18 cellular contexts compared by ENCODE assay signal in genomic region chr21:27290020-27290419, GRCh38.
DNase-seq lines count a peak whose midpoint lies in the region; ATAC-seq and TF ChIP-seq lines count a peak whose summit lies in the region.
"Had no signal": no experiment of that assay in that cellular context is flagged by ENCODE, and none has a peak within 500 bp of the region (broad histone marks: within the 10 kb centered on the region; RNA-seq: fewer than 3 reads in every experiment).

No MANE protein-coding gene starts in this region.

- H2AK5ac ChIP-seq in H9 (ENCODE audit: insufficient read length, low read length), result no peak overlapping the region

- no peak overlapping the region for H4K91ac ChIP-seq in H9 (ENCODE audit: insufficient read length, low read depth, low read length)

- no peak overlapping the region for H3K18ac ChIP-seq in H9 (ENCODE audit: insufficient read length, low read depth, low read length)

- no peak overlapping the region for H2AFZ ChIP-seq in H9 (ENCODE audit: low read length)

- no peak overlapping the region for H2BK12ac ChIP-seq in H9 (ENCODE audit: insufficient read length, low read depth, low read length)

- no peak overlapping the region for H3K56ac ChIP-seq in H9 (ENCODE audit: insufficient read length, low read depth, low read length)

- H3K9me3 Mint-ChIP-seq in nephron (peaks cover 18% of the 10 kb centered on the region), H9 (peaks cover 11 to 14% of the 10 kb centered on the region in 2 experiments; a peak in 4 of 5 replicates)
- peaks cover 26% of the 10 kb centered on the region for H3K9me3 Mint-ChIP-seq in activated T-cell treated with anti-CD3 and anti-CD28 coated beads, Interleukin-2, amount 50 U/mL, for 4 hours

- no peak overlapping the region for H4K5ac ChIP-seq in H9 (ENCODE audit: insufficient read length, low read depth, low read length)

- H3K4me2 ChIP-seq in H9 (ENCODE audit: insufficient read depth, insufficient read length, low read length), result no peak overlapping the region
- H3K4me2 ChIP-seq: BLaER1 had no signal

- no peak overlapping the region for H3T11ph ChIP-seq in H9 (ENCODE audit: low read length)

- H3K23me2 ChIP-seq in H9 (ENCODE audit: insufficient read length, low read depth, low read length, poor library complexity, severe bottlenecking), result no peaks in the 10 kb centered on the region

- H3K4me1 Mint-ChIP-seq in nephron (peaks cover 49% of the 10 kb centered on the region), H9 (no peaks in the 10 kb centered on the region)
- H3K4me1 Mint-ChIP-seq in activated T-cell treated with anti-CD3 and anti-CD28 coated beads, Interleukin-2, amount 50 U/mL, for 4 hours (ENCODE audit: low read depth), result no peaks in the 10 kb centered on the region
- H3K4me1 Mint-ChIP-seq: CD4-positive, CD25-positive, alpha-beta regulatory T cell; IgD-negative memory B cell had no signal

- H3K27ac Mint-ChIP-seq in nephron (peak overlapping the region in 2 of 3 experiments; percentile 82 to 85), H9 (no peak overlapping the region)
- H3K27ac Mint-ChIP-seq: CD4-positive, CD25-positive, alpha-beta regulatory T cell; IgD-negative memory B cell had no signal

- no peak overlapping the region for H2BK15ac ChIP-seq in H9 (ENCODE audit: low read depth, low read length)

- no peak for TF ChIP-seq CTCF in nephron (IDR thresholded peaks at IDR 0.05; ENCODE audit: unreplicated experiment in 3 of 3)
- TF ChIP-seq CTCF in thoracic aorta (IDR thresholded peaks at IDR 0.05), result no peak
- no peak for TF ChIP-seq CTCF in H9 (conservative IDR thresholded peaks at IDR 0.05)

- no peak overlapping the region for H3K4me3 Mint-ChIP-seq in nephron
- no peak overlapping the region for H3K4me3 Mint-ChIP-seq in activated T-cell treated with anti-CD3 and anti-CD28 coated beads, Interleukin-2, amount 50 U/mL, for 4 hours
- no peak overlapping the region for H3K4me3 Mint-ChIP-seq in H9
- H3K4me3 Mint-ChIP-seq: IgD-negative memory B cell had no signal

- H2BK5ac ChIP-seq in H9 (ENCODE audit: insufficient read length, low read length), result no peak overlapping the region

- no peak overlapping the region for H2BK20ac ChIP-seq in H9 (ENCODE audit: low read depth, low read length, poor library complexity, severe bottlenecking)

- H2BK120ac ChIP-seq in H9 (ENCODE audit: low read depth, low read length, poor library complexity, severe bottlenecking), result no peak overlapping the region

- no peaks in the 10 kb centered on the region for H3K79me1 ChIP-seq in H9 (ENCODE audit: insufficient read depth, low read depth, low read length, poor library complexity, severe bottlenecking)

- no peak overlapping the region for H3K14ac ChIP-seq in H9 (ENCODE audit: insufficient read depth, low read length)

- no peaks in the 10 kb centered on the region for H4K20me1 ChIP-seq in H9 (ENCODE audit: control insufficient read depth, insufficient read depth, insufficient read length)
- H4K20me1 ChIP-seq: BLaER1 had no signal

- H3K27me3 Mint-ChIP-seq in nephron (ENCODE audit: low read depth) (peaks cover 4% of the 10 kb centered on the region), H9 (ENCODE audit: low read depth) (no peaks in the 10 kb centered on the region)
- no peaks in the 10 kb centered on the region for H3K27me3 Mint-ChIP-seq in activated T-cell treated with anti-CD3 and anti-CD28 coated beads, Interleukin-2, amount 50 U/mL, for 4 hours (ENCODE audit: low read depth)
- H3K27me3 Mint-ChIP-seq: CD4-positive, CD25-positive, alpha-beta regulatory T cell; IgD-negative memory B cell had no signal

- no peak overlapping the region for H3K27ac ChIP-seq in thoracic aorta
- no peak overlapping the region for H3K27ac ChIP-seq in H9 (ENCODE audit: insufficient read length, low read depth, low read length)
- H3K27ac ChIP-seq: BLaER1, SJCRH30 had no signal

- H3K4me3 ChIP-seq in thoracic aorta, result peak overlapping the region; percentile 16
- H3K4me3 ChIP-seq: BLaER1, HAP-1, SJCRH30 had no signal

- peaks cover 15 to 26% of the 10 kb centered on the region in 2 donors for H3K4me1 ChIP-seq in thoracic aorta (ENCODE audit: control insufficient read depth in 1 of 2, low read depth in 2 of 2)
- no peaks in the 10 kb centered on the region for H3K4me1 ChIP-seq in H9 (ENCODE audit: insufficient read depth, low read length)
- H3K4me1 ChIP-seq: BLaER1, HAP-1 had no signal

- no peaks in the 10 kb centered on the region for H3K36me3 ChIP-seq in thoracic aorta
- H3K36me3 ChIP-seq: BLaER1, HAP-1, SJCRH30 had no signal

- H3K9me3 ChIP-seq in thoracic aorta (no peaks in the 10 kb centered on the region), H9 (ENCODE audit: control insufficient read depth, low read depth, low read length) (no peaks in the 10 kb centered on the region)
- H3K9me3 ChIP-seq: BLaER1, HAP-1, SJCRH30 had no signal

- H3K36me3 Mint-ChIP-seq in nephron (ENCODE audit: low read depth) (no peaks in the 10 kb centered on the region), H9 (ENCODE audit: insufficient read depth in 1 of 3, low read depth in 3 of 3) (peaks cover 0 to 14% (median 2%) of the 10 kb centered on the region in 3 experiments; a peak in 6 of 7 replicates)
- H3K36me3 Mint-ChIP-seq in activated T-cell treated with anti-CD3 and anti-CD28 coated beads, Interleukin-2, amount 50 U/mL, for 4 hours (ENCODE audit: insufficient read depth), result no peaks in the 10 kb centered on the region
- H3K36me3 Mint-ChIP-seq: CD4-positive, CD25-positive, alpha-beta regulatory T cell; IgD-negative memory B cell had no signal

- H3K27me3 ChIP-seq in thoracic aorta (replicated peaks; ENCODE audit: insufficient read depth), result no peaks in the 10 kb centered on the region
- no peaks in the 10 kb centered on the region for H3K27me3 ChIP-seq in H9 (ENCODE audit: insufficient read depth, low read length)
- H3K27me3 ChIP-seq: BLaER1, SJCRH30 had no signal

- H4K8ac ChIP-seq in H9 (replicated peaks; ENCODE audit: insufficient read length, low read depth, low read length), result no peak overlapping the region

- WGBS in H9 (ENCODE audit: extremely low coverage, insufficient read length, low lambda C conversion rate), result no CpG with 5 or more reads among the region's 3 CpGs

- ATAC-seq in SK-N-SH treated with all-trans-retinoic acid at 6 μM for 48 hours, result no peak
- no peak for ATAC-seq in thoracic aorta (ENCODE audit: insufficient number of reproducible peaks, low FRiP score, low read depth)
- no peak for ATAC-seq in activated T-cell treated with anti-CD3 and anti-CD28 coated beads, Interleukin-2, amount 50 U/mL, for 4 hours
- ATAC-seq: PC-3 had no signal

- H3K4ac ChIP-seq in H9 (ENCODE audit: low read depth, low read length), result no peak overlapping the region

- DNase-seq in EH (ENCODE audit: low read depth) (peak; percentile 59), thoracic aorta (ENCODE audit: low spot score) (no peak), NOMO-1 treated with dmso at 0.1 percent for 144 hours (lab: John Stamatoyannopoulos, UW; ENCODE audit: unreplicated experiment) (no peak), H9 (no peak)
- no peak for DNase-seq in activated T-cell treated with anti-CD3 and anti-CD28 coated beads, Interleukin-2, amount 50 U/mL, for 4 hours
- DNase-seq: CD4-positive, CD25-positive, alpha-beta regulatory T cell; NCI-H1092 treated with DMSO at 0.1 percent for 48 hours; NCI-H1436 treated with DMSO at 0.1 percent for 48 hours; NCI-H187 treated with DMSO at 0.1 percent for 48 hours; NCI-H524; NCI-H774; PC-3; SJCRH30 had no signal

- no peak overlapping the region for H3K23ac ChIP-seq in H9 (ENCODE audit: insufficient read length, low read depth, low read length)

- no peak overlapping the region for H3K9ac ChIP-seq in H9 (ENCODE audit: extremely low read depth, insufficient read length, low read length)
- H3K9ac ChIP-seq: BLaER1 had no signal

- no peaks in the 10 kb centered on the region for H3K79me2 ChIP-seq in H9 (ENCODE audit: insufficient read depth, low read length)

TF ChIP-seq in SK-N-SH treated with all-trans-retinoic acid at 6 μM for 48 hours, 23 proteins besides CTCF, POLR2A, EP300 and RAD21:
- TF ChIP-seq BACH2 (CRISPR knock-in tag; IDR thresholded peaks at IDR 0.05; ENCODE audit: borderline replicate concordance), result no peak
- no peak for TF ChIP-seq ZNF565 (CRISPR knock-in tag; conservative IDR thresholded peaks at IDR 0.05; ENCODE audit: low read depth)
- peak; percentile 74 for TF ChIP-seq ISL1 (CRISPR knock-in tag; IDR thresholded peaks at IDR 0.05)
TF ChIP-seq in SK-N-SH treated with all-trans-retinoic acid at 6 μM for 48 hours: peak in this region for 1.

Comparison
In these comparisons a context has a peak if more than half of its experiments do, and no peak if none do; other contexts are left out.
1. H3K27ac Mint-ChIP-seq: peak in nephron (2 of 3); none in H9 (0 of 3).